16 cellular contexts compared by ENCODE assay signal in the genomic region with DNA sequence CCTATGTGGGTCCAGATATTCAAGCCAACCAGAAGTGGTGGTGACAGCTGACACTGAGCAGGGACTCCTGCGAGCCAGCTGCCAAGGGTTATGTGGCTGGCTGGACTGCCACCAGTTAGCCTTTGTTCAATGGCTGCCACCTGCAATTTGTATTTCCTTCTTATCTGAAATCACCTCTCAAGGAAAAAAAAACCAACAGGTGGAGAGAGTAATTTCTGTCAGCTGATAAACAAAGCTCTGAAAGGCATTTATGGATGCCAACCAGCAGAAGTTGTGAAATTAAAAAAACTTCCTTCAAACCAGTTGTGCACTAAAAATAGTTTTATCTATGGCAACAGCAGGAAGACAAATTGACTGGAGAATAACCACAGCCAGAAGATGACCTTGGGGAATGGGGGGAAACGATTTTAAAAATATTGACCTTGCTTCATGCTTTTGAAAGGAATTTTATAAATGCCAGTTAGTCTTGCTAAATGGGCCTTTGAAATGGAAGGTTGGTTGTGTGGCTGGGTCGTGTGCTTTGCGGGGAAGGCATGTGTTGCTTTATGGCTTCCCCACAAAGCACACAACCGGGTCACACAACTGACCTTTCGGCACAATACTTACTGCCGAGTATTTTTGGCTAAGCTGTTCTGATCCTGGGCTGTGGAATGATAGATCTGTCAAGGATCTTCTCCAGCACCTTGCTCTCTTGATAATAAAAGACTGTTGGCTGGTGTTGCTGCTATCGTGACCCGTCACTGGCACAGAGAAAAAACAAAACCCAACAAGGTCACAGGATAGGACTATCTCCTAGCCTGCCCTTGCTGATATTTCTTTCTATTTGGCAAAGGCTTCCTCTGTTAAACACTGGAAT. TPM values are rescaled to one million over a fixed set of nuclear protein-coding genes. Genes with fewer than 3 reads are reported as not detected.
DNase-seq lines count a peak whose midpoint lies in the region; ATAC-seq, FAIRE-seq and TF ChIP-seq lines count a peak whose summit lies in the region.
"Had no signal": no experiment of that assay in that cellular context is flagged by ENCODE, and none has a peak within 500 bp of the region (broad histone marks: within the 10 kb centered on the region; RNA-seq: fewer than 3 reads in every experiment).

No MANE protein-coding gene starts in this region.

- H3K9me3 ChIP-seq in endothelial cell of umbilical vein (replicated peaks; ENCODE audit: control insufficient read depth, insufficient read depth, low read length) (no peaks in the 10 kb centered on the region), mucosa of rectum (ENCODE audit: control insufficient read depth in 2 of 2, low read length in 2 of 2) (no peaks in the 10 kb centered on the region), mesenchymal stem cell (ENCODE audit: control insufficient read depth, low read length) (no peaks in the 10 kb centered on the region)

- TF ChIP-seq POLR2A in endothelial cell of umbilical vein (IDR thresholded peaks at IDR 0.05; ENCODE audit: low read depth, low read length), result no peak

- H3K18ac ChIP-seq in mesenchymal stem cell (ENCODE audit: low read depth in 1 of 2, low read length in 2 of 2), result no peak overlapping the region

- WGBS in mesenchymal stem cell, result 85% methylated on average over 9 of the region's 9 CpGs

- CTCF ChIA-PET in endothelial cell of umbilical vein (lab: Charles Lee), result interaction anchor here (0.7 to 1.3 kb wide), 4 partner anchors 10 to 34 kb away, joined by 3 to 5 read pairs (median 3); no protein-coding TSS in a partner anchor

- H2AFZ ChIP-seq in endothelial cell of umbilical vein (ENCODE audit: low read depth, low read length) (no peak overlapping the region), mesenchymal stem cell (ENCODE audit: low read depth, low read length) (no peak overlapping the region)
- H2AFZ ChIP-seq: parathyroid adenoma had no signal

- FAIRE-seq in endothelial cell of umbilical vein (lab: Jason Lieb, UNC), result no peak
- FAIRE-seq: GM18507 had no signal

- H3K79me2 ChIP-seq in endothelial cell of umbilical vein (ENCODE audit: control insufficient read depth, insufficient read depth, low read length), result no peaks in the 10 kb centered on the region
- H3K79me2 ChIP-seq: parathyroid adenoma had no signal

- no peak overlapping the region for H3K23ac ChIP-seq in mesenchymal stem cell (ENCODE audit: low read length in 2 of 2)

- H3K36me3 ChIP-seq in endothelial cell of umbilical vein (ENCODE audit: control insufficient read depth in 2 of 2, extremely low read depth in 1 of 2, insufficient read depth in 2 of 2, low read length in 2 of 2), result no peaks in the 10 kb centered on the region
- H3K36me3 ChIP-seq in mucosa of rectum (ENCODE audit: control insufficient read depth in 2 of 2, insufficient read depth in 2 of 2, low read length in 2 of 2), result no peaks in the 10 kb centered on the region
- H3K36me3 ChIP-seq in mesenchymal stem cell (ENCODE audit: control insufficient read depth in 1 of 2, insufficient read depth in 2 of 2, low read depth in 1 of 2, low read length in 2 of 2), result no peaks in the 10 kb centered on the region

- no peaks in the 10 kb centered on the region for H3K79me1 ChIP-seq in mesenchymal stem cell (replicated peaks; ENCODE audit: low read length, poor library complexity, severe bottlenecking)

- H3K14ac ChIP-seq in mesenchymal stem cell (ENCODE audit: low read length in 2 of 2), result no peak overlapping the region

- no TSS peak for BruUV-seq in endothelial cell of umbilical vein (replicated peaks; lab: Mats Ljungman, UMichigan)

- no peak overlapping the region for H2BK5ac ChIP-seq in mesenchymal stem cell (ENCODE audit: low read depth, low read length, poor library complexity, severe bottlenecking)

- H3K9me1 ChIP-seq in endothelial cell of umbilical vein (replicated peaks; ENCODE audit: control insufficient read depth, extremely low read depth, insufficient read depth, low read length), result no peaks in the 10 kb centered on the region

- no peak overlapping the region for H2BK12ac ChIP-seq in mesenchymal stem cell (ENCODE audit: low read length in 2 of 2)

- no peaks in the 10 kb centered on the region for H3K27me3 ChIP-seq in endothelial cell of umbilical vein (ENCODE audit: control insufficient read depth in 2 of 2, insufficient read depth in 2 of 2, low read length in 2 of 2)
- H3K27me3 ChIP-seq in mucosa of rectum (ENCODE audit: control insufficient read depth in 2 of 2, insufficient read depth in 2 of 2, low read length in 2 of 2), result no peaks in the 10 kb centered on the region
- H3K27me3 ChIP-seq in mesenchymal stem cell (ENCODE audit: control insufficient read depth in 1 of 2, insufficient read depth in 1 of 2, low read length in 2 of 2), result peaks cover 17 to 71% of the 10 kb centered on the region in 2 experiments

- no peak overlapping the region for H4K91ac ChIP-seq in mesenchymal stem cell (ENCODE audit: low read length)

- H2BK120ac ChIP-seq in mesenchymal stem cell (ENCODE audit: low read depth, low read length), result no peak overlapping the region

- H3K4ac ChIP-seq in mesenchymal stem cell (ENCODE audit: low read depth in 1 of 2, low read length in 2 of 2), result no peak overlapping the region

- H4K20me1 ChIP-seq in endothelial cell of umbilical vein (replicated peaks; ENCODE audit: control insufficient read depth, extremely low read depth, insufficient read depth, low read length), result no peaks in the 10 kb centered on the region

- peaks cover 9% of the 10 kb centered on the region for H3K4me1 ChIP-seq in endothelial cell of umbilical vein (ENCODE audit: control insufficient read depth, extremely low read depth, insufficient read depth, low read length)
- H3K4me1 ChIP-seq in mucosa of rectum (ENCODE audit: control insufficient read depth in 2 of 2, insufficient read depth in 2 of 2, low read length in 2 of 2), result peaks cover 17 to 38% of the 10 kb centered on the region in 2 donors
- H3K4me1 ChIP-seq in mesenchymal stem cell (ENCODE audit: control insufficient read depth, insufficient read depth, low read depth, low read length), result peaks cover 7% of the 10 kb centered on the region
- H3K4me1 ChIP-seq: parathyroid adenoma had no signal

- TF ChIP-seq CTCF in AG10803 (conservative IDR thresholded peaks at IDR 0.05; ENCODE audit: low read length), result no peak
- TF ChIP-seq CTCF in endothelial cell of umbilical vein (IDR thresholded peaks at IDR 0.05; ENCODE audit: extremely low read depth in 1 of 2, insufficient read depth in 1 of 2, low read depth in 1 of 2, low read length in 2 of 2), result no peak

- dilution Hi-C loops in endothelial cell of umbilical vein (cut with MboI; ENCODE audit: extremely low pct_ligation_motif_present, low sequenced_read_pairs), result no loop called here

- H3K9ac ChIP-seq in endothelial cell of umbilical vein (replicated peaks; ENCODE audit: extremely low read depth, insufficient read depth, low read length) (no peak overlapping the region), mucosa of rectum (ENCODE audit: low read depth in 1 of 2, low read length in 2 of 2) (no peak overlapping the region), mesenchymal stem cell (ENCODE audit: low read length) (no peak overlapping the region)
- H3K9ac ChIP-seq: parathyroid adenoma had no signal

- H3K4me3 ChIP-seq in AG10803 (ENCODE audit: low read length) (no peak overlapping the region), endothelial cell of umbilical vein (replicated peaks in 1 of 3; ENCODE audit: insufficient read depth in 1 of 3, low read depth in 1 of 3, low read length in 3 of 3) (no peak overlapping the region), mucosa of rectum (ENCODE audit: low read length in 2 of 2) (peak overlapping the region in 1 of 2 donors; percentile 7), mesenchymal stem cell (ENCODE audit: insufficient read depth in 1 of 2, low read depth in 1 of 2, low read length in 2 of 2) (no peak overlapping the region)

- H3K27ac ChIP-seq in endothelial cell of umbilical vein (ENCODE audit: insufficient read depth, low read depth, low read length) (no peak overlapping the region), mucosa of rectum (ENCODE audit: low read depth in 2 of 2, low read length in 2 of 2) (peak overlapping the region; percentile 52 to 82), mesenchymal stem cell (ENCODE audit: low read length, poor library complexity, severe bottlenecking) (no peak overlapping the region)
- H3K27ac ChIP-seq: parathyroid adenoma had no signal

- H3K4me2 ChIP-seq in endothelial cell of umbilical vein (ENCODE audit: insufficient read depth, low read length), result no peak overlapping the region
- H3K4me2 ChIP-seq in mesenchymal stem cell (ENCODE audit: low read length, poor library complexity, severe bottlenecking), result no peak overlapping the region

- intact Hi-C loops in endothelial cell of umbilical vein (cut with micrococcal nuclease), result no loop called here

- no peak overlapping the region for H2BK15ac ChIP-seq in mesenchymal stem cell (ENCODE audit: low read depth, poor library complexity, severe bottlenecking)

- ATAC-seq in GM19463 (IDR thresholded peaks at IDR 0.05; ENCODE audit: unreplicated experiment), result no peak
- ATAC-seq: Panc1 had no signal

- H4K8ac ChIP-seq in mesenchymal stem cell (ENCODE audit: low read length), result no peak overlapping the region

- peak; percentile 31 for DNase-seq in AG10803 (ENCODE audit: low read depth)
- peak; percentile 85 for DNase-seq in NCI-H146 (lab: John Stamatoyannopoulos, UW)
- DNase-seq in endothelial cell of umbilical vein (ENCODE audit: low read depth, low spot score), result peak; percentile 78
- no peak for DNase-seq in NCI-H446 (lab: John Stamatoyannopoulos, UW)
- DNase-seq in LoVo (ENCODE audit: low spot score), result no peak
- DNase-seq in mesenchymal stem cell, result no peak
- DNase-seq: activated CD4-positive, alpha-beta T cell treated with anti-CD3 and anti-CD28 coated beads, Interleukin-2, amount 50 U/mL, for 1 hour; effector memory CD4-positive, alpha-beta T cell; NCI-H2171 treated with DMSO at 0.1 percent for 48 hours; stimulated activated CD4-positive, alpha-beta T cell treated with anti-CD3 and anti-CD28 coated beads, Interleukin-2, amount 100 ng/mL, for 24 hours; T-helper 2 cell had no signal

- no peak overlapping the region for H2AK5ac ChIP-seq in mesenchymal stem cell (ENCODE audit: low read length, severe bottlenecking)

- POLR2A ChIA-PET in endothelial cell of umbilical vein (lab: Charles Lee), result no interaction called here

TF ChIP-seq in endothelial cell of umbilical vein, 7 proteins besides CTCF, POLR2A, EP300 and RAD21 (continues in another document):
- TF ChIP-seq MYC (IDR thresholded peaks at IDR 0.05; ENCODE audit: low read depth, low read length) (no peak), JUN (IDR thresholded peaks at IDR 0.05; ENCODE audit: borderline replicate concordance, insufficient read depth, insufficient read length, low read depth) (no peak)

RNA-seq across cellular contexts. Expression of a gene that starts 3.5 kb away (rescaled TPM):
- 6.1 and 8.1 TPM in 2 replicates for total RNA-seq in endothelial cell of umbilical vein
- 5.2 and 6.3 TPM in 2 replicates for polyA plus RNA-seq in endothelial cell of umbilical vein
- 9.2 and 10.8 TPM in 2 replicates for polyA plus RNA-seq in endothelial cell of umbilical vein (2011; cell fraction: cytosol; rRNA removed)
- 8.5 TPM in 2 replicates for polyA plus RNA-seq in endothelial cell of umbilical vein (2011; cell fraction: nucleus; rRNA removed)
- 13.3 and 14.4 TPM in 2 replicates for polyA plus RNA-seq in endothelial cell of umbilical vein (2012)
- polyA minus RNA-seq in endothelial cell of umbilical vein, result 3.1 and 5.3 TPM in 2 replicates
- not detected for polyA minus RNA-seq in endothelial cell of umbilical vein (2011; cell fraction: cytosol; rRNA and poly(A)+ RNA removed)
- polyA minus RNA-seq in endothelial cell of umbilical vein (2011; cell fraction: nucleus; rRNA and poly(A)+ RNA removed), result 3.4 and 4.5 TPM in 2 replicates
- polyA plus RNA-seq in mesenchymal stem cell (2013, experiment 1 of 2), result 0.08 TPM
- not detected for polyA plus RNA-seq in mesenchymal stem cell (2013, experiment 2 of 2)

Comparison
In these comparisons a context has a peak if more than half of its experiments do, and no peak if none do; other contexts are left out.
1. DNase-seq: peak in AG10803 (single experiment), NCI-H146 (single experiment) and endothelial cell of umbilical vein (single experiment); none in NCI-H446 (0 of 2), LoVo (single experiment) and mesenchymal stem cell (single experiment).
2. H3K27ac ChIP-seq: peak in mucosa of rectum (2 of 2); none in endothelial cell of umbilical vein (single experiment) and mesenchymal stem cell (single experiment).